8 cellular contexts compared by ENCODE assay signal in the genomic region with DNA sequence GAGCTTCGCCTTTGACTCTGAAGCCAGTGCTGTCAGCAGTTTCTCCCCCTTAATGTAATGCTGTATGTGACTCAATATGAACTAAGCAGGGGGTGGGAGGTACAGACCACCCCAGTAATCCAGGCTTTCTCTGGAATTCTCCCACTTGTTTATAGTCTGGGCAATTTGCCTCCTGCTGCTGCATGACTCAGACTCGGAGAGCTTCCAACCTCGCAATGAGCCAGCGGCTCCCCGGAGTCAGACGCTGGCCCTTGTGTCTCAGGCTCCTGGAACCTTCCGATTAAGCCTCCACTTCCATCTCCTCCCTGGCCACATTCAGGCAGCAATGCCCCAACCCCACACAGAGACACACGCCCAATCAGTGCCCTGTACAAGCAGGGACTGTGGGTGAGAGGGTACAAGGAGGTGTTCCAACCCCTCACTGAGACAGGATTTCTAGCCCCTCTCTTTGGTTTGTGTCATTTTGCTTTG.
DNase-seq lines count a peak whose midpoint lies in the region; ATAC-seq and TF ChIP-seq lines count a peak whose summit lies in the region.

No MANE protein-coding gene starts in this region.

- H3K4me3 ChIP-seq in BJ (ENCODE audit: low read depth, low read length) (no peak overlapping the region), NT2/D1 (ENCODE audit: insufficient read length, low read depth) (no peak overlapping the region), neural progenitor cell (no peak overlapping the region)

- H3K36me3 Mint-ChIP-seq in neural progenitor cell: no peaks in the 10 kb centered on the region

- H3K4me1 ChIP-seq in NT2/D1 (ENCODE audit: insufficient read depth, insufficient read length): peaks cover 2% of the 10 kb centered on the region
- peaks cover 24% of the 10 kb centered on the region for H3K4me1 ChIP-seq in neural progenitor cell

- H3K27me3 ChIP-seq in BJ (ENCODE audit: control insufficient read depth, insufficient read depth, low read length) (no peaks in the 10 kb centered on the region), NT2/D1 (ENCODE audit: insufficient read depth, insufficient read length) (no peaks in the 10 kb centered on the region), neural progenitor cell (no peaks in the 10 kb centered on the region)

- H3F3A ChIP-seq in neural progenitor cell (ENCODE audit: low read depth): peaks cover 6% of the 10 kb centered on the region

- H3K27ac ChIP-seq in neural progenitor cell: no peak overlapping the region

- no peak for ATAC-seq in GM21786 (IDR thresholded peaks at IDR 0.05; ENCODE audit: unreplicated experiment)

- no peaks in the 10 kb centered on the region for H4K20me1 ChIP-seq in neural progenitor cell (ENCODE audit: low read depth)

- TF ChIP-seq CTCF in BJ (IDR thresholded peaks at IDR 0.05; ENCODE audit: insufficient read depth, low read depth, low read length) (no peak), neural progenitor cell (IDR thresholded peaks at IDR 0.05) (no peak)

- H3K27me3 Mint-ChIP-seq in neural progenitor cell (ENCODE audit: insufficient read depth, low read depth): no peaks in the 10 kb centered on the region

- H3K4me1 Mint-ChIP-seq in neural progenitor cell: peaks cover 43% of the 10 kb centered on the region

- H3K9ac ChIP-seq in NT2/D1 (ENCODE audit: insufficient read length, low read depth) (no peak overlapping the region), neural progenitor cell (no peak overlapping the region)

- H3K27ac Mint-ChIP-seq in neural progenitor cell: no peak overlapping the region

- no peak overlapping the region for H3K4me3 Mint-ChIP-seq in neural progenitor cell

- peaks cover 12% of the 10 kb centered on the region; the same call in 1 of the 2 replicates for H3K9me3 ChIP-seq in NT2/D1 (ENCODE audit: insufficient read depth, low read length)
- H3K9me3 ChIP-seq in neural progenitor cell (ENCODE audit: low read depth): no peaks in the 10 kb centered on the region

- CTCF ChIA-PET in BJ (lab: Yijun Ruan, JAX): interaction anchor here (1.2 kb wide), 1 partner anchor 155 kb away, joined by 3 read pairs; no protein-coding TSS in a partner anchor

- peak; percentile 90 for DNase-seq in BJ (ENCODE audit: low read depth)
- peak; percentile 49 for DNase-seq in NT2/D1 (ENCODE audit: low read depth, low spot score)
- DNase-seq in fibroblast of gingiva (ENCODE audit: low read depth): peak; percentile 94
- DNase-seq in neural progenitor cell (ENCODE audit: low spot score): peak; percentile 55
- no peak for DNase-seq in NCI-H82 treated with DMSO at 0.1 percent for 48 hours (lab: John Stamatoyannopoulos, UW; ENCODE audit: unreplicated experiment)
- no peak for DNase-seq in DMS114 treated with DMSO at 0.1 percent for 48 hours (lab: John Stamatoyannopoulos, UW; ENCODE audit: unreplicated experiment)
- DNase-seq in HuH-7.5 (ENCODE audit: low spot score): no peak

- no peak overlapping the region for H2AFZ ChIP-seq in neural progenitor cell (replicated peaks)

- no peaks in the 10 kb centered on the region for H3K36me3 ChIP-seq in BJ (ENCODE audit: control insufficient read depth, insufficient read depth, low read length)
- H3K36me3 ChIP-seq in NT2/D1 (ENCODE audit: insufficient read depth, insufficient read length, low read length): no peaks in the 10 kb centered on the region
- no peaks in the 10 kb centered on the region for H3K36me3 ChIP-seq in neural progenitor cell

- H3K4me2 ChIP-seq in neural progenitor cell: no peak overlapping the region

- H3K79me2 ChIP-seq in neural progenitor cell (ENCODE audit: low read depth): no peaks in the 10 kb centered on the region

- H3K9me3 Mint-ChIP-seq in neural progenitor cell: peaks cover 12% of the 10 kb centered on the region

- POLR2A ChIA-PET in BJ (lab: Charles Lee): no interaction called here

Comparison
In these comparisons a context has a peak if more than half of its experiments do, and no peak if none do; other contexts are left out.
1. DNase-seq: peak in BJ (single experiment), NT2/D1 (single experiment), fibroblast of gingiva (single experiment) and neural progenitor cell (single experiment); none in NCI-H82 treated with DMSO at 0.1 percent for 48 hours (single experiment), DMS114 treated with DMSO at 0.1 percent for 48 hours (single experiment) and HuH-7.5 (single experiment).